Comparison of ENCODE assay signal across 8 cellular contexts in the genomic region with DNA sequence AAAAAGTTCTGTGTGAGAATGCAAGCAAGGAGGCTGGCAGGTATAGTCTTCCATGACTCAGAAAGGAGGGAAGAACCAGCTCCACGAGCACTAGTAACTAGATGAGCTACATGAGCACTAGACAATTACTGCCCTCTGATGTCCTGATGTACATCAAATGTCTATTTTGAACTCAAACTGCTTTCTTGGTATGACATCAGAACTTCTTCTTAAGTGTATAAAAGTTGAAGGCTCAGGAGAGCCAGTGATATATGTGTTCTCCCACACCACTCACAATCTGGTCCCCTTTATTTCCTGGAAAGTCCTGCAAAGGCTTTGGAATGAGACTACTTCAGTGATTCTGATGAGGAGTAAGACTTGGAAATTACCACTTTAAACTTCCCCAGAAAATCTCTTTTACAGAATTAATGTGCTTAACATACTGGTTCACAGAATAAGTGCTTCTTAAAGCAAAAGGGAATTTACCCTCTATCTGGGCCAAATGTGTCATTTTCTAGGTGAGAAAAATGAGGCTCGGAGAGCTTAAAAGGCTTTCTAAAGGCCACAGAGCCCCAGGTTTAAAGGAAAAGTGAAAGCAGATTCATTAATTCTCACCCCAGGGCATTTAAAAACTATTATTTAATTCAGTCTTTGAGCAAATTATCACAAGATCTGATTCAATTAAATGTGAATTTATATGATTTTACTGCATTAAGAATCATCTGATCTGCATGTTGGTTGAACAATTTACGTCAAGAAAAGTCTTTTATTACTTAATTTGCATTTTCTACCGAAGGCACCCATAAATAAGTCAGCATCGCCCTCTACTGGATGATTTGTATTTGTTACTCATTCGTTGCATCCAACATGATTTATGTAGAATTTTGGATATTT. TPM values are rescaled to one million over a fixed set of nuclear protein-coding genes. Genes with fewer than 3 reads are reported as not detected.
A peak's percentile ranks its signal among the peaks of the same experiment; 100 is the strongest.
DNase-seq lines count a peak whose midpoint lies in the region; ATAC-seq, FAIRE-seq and TF ChIP-seq lines count a peak whose summit lies in the region.

No MANE protein-coding gene starts in this region.

- H3K27ac ChIP-seq in Peyer's patch (peak overlapping the region; percentile 18 to 51 (median 45)), HepG2 (ENCODE audit: extremely low read length, insufficient read depth, low read length) (no peak overlapping the region), subcutaneous abdominal adipose tissue (ENCODE audit: low read depth, low read length) (no peak overlapping the region)

- under 1% methylated on average over 6 of the region's 6 CpGs for WGBS in HepG2 (ENCODE audit: low lambda C conversion rate)

- ATAC-seq in GM21528 (IDR thresholded peaks at IDR 0.05; ENCODE audit: low FRiP score, unreplicated experiment) (peak; percentile 55), HepG2 (peak; percentile 38; the same call in 2 of the 3 replicates), GM18505 (IDR thresholded peaks at IDR 0.05; ENCODE audit: unreplicated experiment) (no peak)

- DNase-seq in G401 (ENCODE audit: low spot score) (peak; percentile 75), Peyer's patch (no peak), cerebellar cortex (ENCODE audit: low spot score) (peak; percentile 77), HepG2 (ENCODE audit: low spot score) (peak; percentile 55)

- no peaks in the 10 kb centered on the region for H3K27me3 ChIP-seq in Peyer's patch
- H3K27me3 ChIP-seq in HepG2 (ENCODE audit: control insufficient read depth in 1 of 2, insufficient read depth in 2 of 2, low read length in 2 of 2), result no peaks in the 10 kb centered on the region
- no peaks in the 10 kb centered on the region for H3K27me3 ChIP-seq in subcutaneous abdominal adipose tissue (ENCODE audit: control insufficient read depth in 5 of 5, insufficient read depth in 4 of 5, low read length in 5 of 5)

- no peaks in the 10 kb centered on the region for H3K79me2 ChIP-seq in HepG2 (ENCODE audit: insufficient read depth, low read length)

- peak overlapping the region; percentile 71 for H3K4me2 ChIP-seq in HepG2 (ENCODE audit: low read depth, low read length)

- peak overlapping the region; percentile 41; the same call in 1 of the 2 replicates for H3K9ac ChIP-seq in HepG2 (ENCODE audit: insufficient read depth, low read depth, low read length)
- H3K9ac ChIP-seq in subcutaneous abdominal adipose tissue (ENCODE audit: low read length in 5 of 5), result peak overlapping the region; percentile 23 to 82 (median 64)

- CTCF ChIA-PET in HepG2 (lab: Yijun Ruan, JAX; ENCODE audit: low intra/inter-chr PET ratio, low total read pairs), result interaction anchor here (0.8 to 4.1 kb wide), 5 partner anchors 120 to 552 kb away, joined by 3 to 41 read pairs (median 7); no protein-coding TSS in a partner anchor

- peak; percentile 61; the same call in 1 of the 2 replicates for TF ChIP-seq RAD21 in HepG2 (CRISPR knock-in tag; IDR thresholded peaks at IDR 0.05)

- H3K4me1 ChIP-seq in Peyer's patch (no peaks in the 10 kb centered on the region), HepG2 (ENCODE audit: insufficient read depth, low read length) (peaks cover 12% of the 10 kb centered on the region; the same call in 1 of the 2 replicates), subcutaneous abdominal adipose tissue (ENCODE audit: control insufficient read depth in 5 of 5, insufficient read depth in 5 of 5, low read length in 5 of 5) (peaks cover 0 to 6% (median 4%) of the 10 kb centered on the region in 5 donors)

- TF ChIP-seq CTCF in LNCAP (IDR thresholded peaks at IDR 0.05), result peak; percentile 74
- peak; percentile 53 to 97 (median 88) for TF ChIP-seq CTCF in Peyer's patch (IDR thresholded peaks at IDR 0.05)
- peak; percentile 74 for TF ChIP-seq CTCF in HepG2 (CRISPR knock-in tag; IDR thresholded peaks at IDR 0.05)

- FAIRE-seq in HepG2 (lab: Jason Lieb, UNC), result no peak

- H4K20me1 ChIP-seq in HepG2 (ENCODE audit: insufficient read depth, low read length), result no peaks in the 10 kb centered on the region

- TF ChIP-seq POLR2A in Peyer's patch (IDR thresholded peaks at IDR 0.05), result no peak
- no peak for TF ChIP-seq POLR2A in HepG2 (IDR thresholded peaks at IDR 0.05; ENCODE audit: insufficient read depth in 1 of 2, low read depth in 2 of 2, low read length in 2 of 2)
- no peak for TF ChIP-seq POLR2A in GM18505 (IDR thresholded peaks at IDR 0.05; ENCODE audit: borderline replicate concordance, extremely low read depth, insufficient read depth, insufficient read length)

- in situ Hi-C loops in G401 (cut with HindIII; ENCODE audit: low sequenced_read_pairs), result no loop called here
- in situ Hi-C loops in HepG2 (cut with HindIII; ENCODE audit: extremely low pct_ligation_motif_present, low pct_unique_long_range_greater_than_20kb), result loop anchor here (5.0 to 25.0 kb wide), 3 partner anchors 122 to 672 kb away; no protein-coding TSS in a partner anchor

- intact Hi-C loops in HepG2 (cut with micrococcal nuclease; ENCODE audit: unreplicated experiment), result loop anchor here (1.0 to 10.0 kb wide), 4 partner anchors 120 to 551 kb away; no protein-coding TSS in a partner anchor

- TF ChIP-seq EP300 in HepG2 (IDR thresholded peaks at IDR 0.05; ENCODE audit: low read depth in 2 of 2, low read length in 2 of 2), result no peak
- TF ChIP-seq EP300 in HepG2 (CRISPR knock-in tag; IDR thresholded peaks at IDR 0.05; ENCODE audit: borderline replicate concordance), result no peak

- H3K36me3 ChIP-seq in Peyer's patch, result no peaks in the 10 kb centered on the region
- no peaks in the 10 kb centered on the region for H3K36me3 ChIP-seq in HepG2 (replicated peaks in 1 of 2; ENCODE audit: control insufficient read depth in 1 of 2, insufficient read depth in 2 of 2, low read length in 2 of 2)
- no peaks in the 10 kb centered on the region for H3K36me3 ChIP-seq in subcutaneous abdominal adipose tissue (ENCODE audit: control insufficient read depth in 5 of 5, insufficient read depth in 5 of 5, low read length in 5 of 5)

- POLR2A ChIA-PET in HepG2 (lab: Yijun Ruan, JAX), result interaction anchor here (1.4 kb wide), 1 partner anchor 218 kb away, joined by 3 read pairs; no protein-coding TSS in a partner anchor

- H3K9me3 ChIP-seq in Peyer's patch (no peaks in the 10 kb centered on the region), HepG2 (ENCODE audit: low read length) (no peaks in the 10 kb centered on the region), subcutaneous abdominal adipose tissue (ENCODE audit: control insufficient read depth in 5 of 5, low read length in 5 of 5) (peaks cover 0 to 4% (median 0%) of the 10 kb centered on the region in 5 donors)

- no TSS peak for BruUV-seq in HepG2 (replicated peaks; lab: Mats Ljungman, UMichigan)

- peak overlapping the region; percentile 92 for H2AFZ ChIP-seq in HepG2 (ENCODE audit: low read length)

- H3K4me3 ChIP-seq in Peyer's patch, result peak overlapping the region; percentile 27 to 53 (median 34)
- H3K4me3 ChIP-seq in HepG2 (replicated peaks in 1 of 3; ENCODE audit: insufficient read depth in 1 of 3, low read depth in 2 of 3, low read length in 3 of 3), result peak overlapping the region; percentile 33 to 71 (median 45); a peak in 5 of 6 replicates
- peak overlapping the region; percentile 51 to 72 (median 63) for H3K4me3 ChIP-seq in subcutaneous abdominal adipose tissue (ENCODE audit: low read depth in 1 of 5, low read length in 5 of 5)

TF ChIP-seq in HepG2, 621 proteins besides CTCF, POLR2A, EP300 and RAD21 (continues in another document):
- TF ChIP-seq, protein P1, sequence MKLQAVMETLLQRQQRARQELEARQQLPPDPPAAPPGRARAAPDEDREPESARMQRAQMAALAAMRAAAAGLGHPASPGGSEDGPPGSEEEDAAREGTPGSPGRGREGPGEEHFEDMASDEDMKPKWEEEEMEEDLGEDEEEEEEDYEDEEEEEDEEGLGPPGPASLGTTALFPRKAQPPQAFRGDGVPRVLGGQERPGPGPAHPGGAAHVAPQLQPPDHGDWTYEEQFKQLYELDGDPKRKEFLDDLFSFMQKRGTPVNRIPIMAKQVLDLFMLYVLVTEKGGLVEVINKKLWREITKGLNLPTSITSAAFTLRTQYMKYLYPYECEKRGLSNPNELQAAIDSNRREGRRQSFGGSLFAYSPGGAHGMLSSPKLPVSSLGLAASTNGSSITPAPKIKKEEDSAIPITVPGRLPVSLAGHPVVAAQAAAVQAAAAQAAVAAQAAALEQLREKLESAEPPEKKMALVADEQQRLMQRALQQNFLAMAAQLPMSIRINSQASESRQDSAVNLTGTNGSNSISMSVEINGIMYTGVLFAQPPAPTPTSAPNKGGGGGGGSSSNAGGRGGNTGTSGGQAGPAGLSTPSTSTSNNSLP (IDR thresholded peaks at IDR 0.05; ENCODE audit: low read depth, low read length), result peak; percentile 60; the same call in 1 of the 2 replicates
- TF ChIP-seq ZNF24 (IDR thresholded peaks at IDR 0.05) (peak; percentile 63; the same call in 1 of the 2 replicates), DR1 (CRISPR knock-in tag; IDR thresholded peaks at IDR 0.05) (no peak), ZNF605 (CRISPR knock-in tag; IDR thresholded peaks at IDR 0.05) (no peak), STAG1 (CRISPR knock-in tag; IDR thresholded peaks at IDR 0.05) (peak; percentile 90)

RNA-seq across cellular contexts. Expression of gene DHRS7, which starts 18.8 kb away (rescaled TPM):
- total RNA-seq in G401 (2014; rRNA removed; shearing (Covaris generic)), result 39.7 and 59.3 TPM in 2 replicates
- total RNA-seq in Peyer's patch, result 1,000 to 10,000 TPM in 1 of 4 donors, 100 to 1,000 TPM in 2, 10 to 100 TPM in 1; 18.2 to 1,170 (median 337) TPM
- total RNA-seq in HepG2 (2016; rRNA removed; fragmentation: Illumina TruSeq; extraction: Trizol), result 25.2 and 44.4 TPM in 2 replicates
- 7.9 and 8.6 TPM in 2 replicates for total RNA-seq in HepG2 (2016; cell fraction: cytosol; rRNA removed; fragmentation: Illumina TruSeq; extraction: Trizol; ENCODE audit: low read depth)
- total RNA-seq in HepG2 (2016; cell fraction: insoluble cytoplasmic fraction; rRNA removed; fragmentation: Illumina TruSeq; extraction: Trizol), result 26.3 and 40.3 TPM in 2 replicates
- total RNA-seq in HepG2 (2016; cell fraction: membrane; rRNA removed; fragmentation: Illumina TruSeq; extraction: Trizol), result 9.4 and 10.7 TPM in 2 replicates
- total RNA-seq in HepG2 (2016; cell fraction: nucleus; rRNA removed; fragmentation: Illumina TruSeq; extraction: Trizol), result 30.8 and 35.0 TPM in 2 replicates
- polyA plus RNA-seq in HepG2 (2011; rRNA removed), result 17.0 and 20.8 TPM in 2 replicates
- 19.3 and 24.1 TPM in 2 replicates for polyA plus RNA-seq in HepG2 (2011; cell fraction: cytosol; rRNA removed)
- polyA plus RNA-seq in HepG2 (2011; cell fraction: nucleus; rRNA removed), result 9.2 and 12.0 TPM in 2 replicates
- polyA plus RNA-seq in HepG2 (2012), result 23.8 and 32.5 TPM in 2 replicates
- 6.4 and 6.9 TPM in 2 replicates for polyA plus RNA-seq in HepG2 (2016; cell fraction: cytosol; fragmentation: Illumina TruSeq; extraction: Trizol; ENCODE audit: low read depth)
- polyA plus RNA-seq in HepG2 (2016; cell fraction: insoluble cytoplasmic fraction; fragmentation: Illumina TruSeq; extraction: Trizol; ENCODE audit: low read depth), result 21.8 and 23.9 TPM in 2 replicates
- 8.3 and 8.6 TPM in 2 replicates for polyA plus RNA-seq in HepG2 (2016; cell fraction: membrane; fragmentation: Illumina TruSeq; extraction: Trizol; ENCODE audit: low read depth)
- 38.7 and 45.9 TPM in 2 replicates for polyA plus RNA-seq in HepG2 (2016; cell fraction: nucleus; fragmentation: Illumina TruSeq; extraction: Trizol; ENCODE audit: insufficient read depth, low read depth)
- polyA minus RNA-seq in HepG2 (2011; rRNA and poly(A)+ RNA removed; ENCODE audit: low replicate concordance), result 9.0 and 23.9 TPM in 2 replicates
- polyA minus RNA-seq in HepG2 (2011; cell fraction: cytosol; rRNA and poly(A)+ RNA removed), result 15.3 and 15.4 TPM in 2 replicates
- 11.6 and 15.4 TPM in 2 replicates for polyA minus RNA-seq in HepG2 (2011; cell fraction: nucleus; rRNA and poly(A)+ RNA removed)

Comparison
In these comparisons a context has a peak if more than half of its experiments do, and no peak if none do; other contexts are left out.
1. DNase-seq: peak in G401 (single experiment), cerebellar cortex (single experiment) and HepG2 (single experiment); none in Peyer's patch (0 of 3).
2. H3K27ac ChIP-seq: peak in Peyer's patch (4 of 4); none in HepG2 (single experiment) and subcutaneous abdominal adipose tissue (single experiment).
3. Peak in every context shown above with its lines, with median percentiles within 50 percentile points of each other: CTCF ChIP-seq and H3K4me3 ChIP-seq.